18 cellular contexts compared by ENCODE assay signal in the genomic region with DNA sequence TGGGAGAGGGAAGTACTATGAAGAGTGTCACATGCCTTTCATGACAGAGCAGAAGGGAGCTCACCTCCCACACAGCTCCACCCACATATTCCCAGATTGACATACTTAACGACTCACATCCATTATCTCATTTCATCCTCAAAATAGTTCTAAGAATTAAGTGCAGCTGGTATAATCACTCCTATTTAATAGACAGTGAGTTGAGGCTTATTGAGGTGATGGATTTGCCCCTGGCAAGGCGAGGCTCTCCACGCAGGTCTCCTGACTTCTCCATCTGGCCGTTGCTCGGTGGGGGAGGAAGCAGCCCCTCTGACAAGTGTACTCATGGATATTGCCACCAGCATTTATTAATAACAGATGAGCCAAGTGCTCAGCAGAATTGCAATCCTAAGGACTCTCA.
DNase-seq lines count a peak whose midpoint lies in the region; ATAC-seq, FAIRE-seq and TF ChIP-seq lines count a peak whose summit lies in the region.
"Had no signal": no experiment of that assay in that cellular context is flagged by ENCODE, and none has a peak within 500 bp of the region (broad histone marks: within the 10 kb centered on the region; RNA-seq: fewer than 3 reads in every experiment).

No MANE protein-coding gene starts in this region.

- H3K79me2 ChIP-seq in keratinocyte (ENCODE audit: control insufficient read depth, insufficient read depth, low read length), result peaks cover 1% of the 10 kb centered on the region

- H3K9me1 ChIP-seq in keratinocyte (ENCODE audit: control insufficient read depth, extremely low read depth, insufficient read depth, low read length), result no peaks in the 10 kb centered on the region

- H3K27ac ChIP-seq in right cardiac atrium (ENCODE audit: low read length) (peak overlapping the region; percentile 16), RWPE2 (ENCODE audit: poor library complexity, severe bottlenecking) (peak overlapping the region; percentile 89), keratinocyte (ENCODE audit: control insufficient read depth, insufficient read depth, low read length) (no peak overlapping the region)
- H3K27ac ChIP-seq: lower lobe of right lung, neutrophil, sigmoid colon, vagina had no signal

- H3K4me1 ChIP-seq in right cardiac atrium (ENCODE audit: control insufficient read depth, insufficient read depth, low read length), result peaks cover 34% of the 10 kb centered on the region
- H3K4me1 ChIP-seq in RWPE2 (ENCODE audit: insufficient read depth, poor library complexity, severe bottlenecking), result peaks cover 30% of the 10 kb centered on the region
- peaks cover 15% of the 10 kb centered on the region for H3K4me1 ChIP-seq in keratinocyte (ENCODE audit: control insufficient read depth, extremely low read depth, insufficient read depth, low read length)

- TF ChIP-seq CTCF in RWPE2 (IDR thresholded peaks at IDR 0.05; ENCODE audit: poor library complexity, severe bottlenecking), result no peak
- TF ChIP-seq CTCF in keratinocyte (optimal IDR thresholded peaks at IDR 0.05 in 1 of 3, IDR thresholded peaks at IDR 0.05 in 1 of 3, conservative IDR thresholded peaks at IDR 0.05 in 1 of 3; ENCODE audit: extremely low read depth in 1 of 3, insufficient read depth in 2 of 3, low read length in 3 of 3), result no peak
- no peak for TF ChIP-seq CTCF in GM10266 (IDR thresholded peaks at IDR 0.05; ENCODE audit: control insufficient read depth, insufficient read depth, low read depth, missing control alignments)

- H2AFZ ChIP-seq in keratinocyte (ENCODE audit: control insufficient read depth, low read length), result no peak overlapping the region

- dilution Hi-C loops in keratinocyte (cut with MboI; ENCODE audit: extremely low pct_ligation_motif_present, low sequenced_read_pairs), result no loop called here

- no peaks in the 10 kb centered on the region for H4K20me1 ChIP-seq in keratinocyte (ENCODE audit: control insufficient read depth, extremely low read depth, insufficient read depth, low read length)

- no peak overlapping the region for H3K4me2 ChIP-seq in keratinocyte (ENCODE audit: control insufficient read depth, extremely low read depth, insufficient read depth, low read depth, low read length)

- peak; percentile 43 for FAIRE-seq in keratinocyte (lab: Jason Lieb, UNC)

- intact Hi-C loops in right cardiac atrium (cut with DNase I), result no loop called here
- intact Hi-C loops in Right ventricle myocardium inferior (cut with DNase I), result loop anchor here (10.0 kb wide), 1 partner anchor 62 kb away; no protein-coding TSS in a partner anchor

- H3K4me3 ChIP-seq in right cardiac atrium (ENCODE audit: low read length) (no peak overlapping the region), RWPE2 (ENCODE audit: severe bottlenecking) (no peak overlapping the region), keratinocyte (ENCODE audit: control insufficient read depth in 2 of 3, extremely low read depth in 1 of 3, insufficient read depth in 2 of 3, low read depth in 1 of 3, low read length in 3 of 3) (no peak overlapping the region)
- H3K4me3 ChIP-seq: lower lobe of right lung, sigmoid colon, vagina had no signal

- H3K9ac ChIP-seq in keratinocyte (ENCODE audit: control insufficient read depth, extremely low read depth, insufficient read depth, low read length), result no peak overlapping the region

- H3K9me3 ChIP-seq in right cardiac atrium (ENCODE audit: control insufficient read depth, low read length), result no peaks in the 10 kb centered on the region
- no peaks in the 10 kb centered on the region for H3K9me3 ChIP-seq in RWPE2 (ENCODE audit: severe bottlenecking)
- no peaks in the 10 kb centered on the region for H3K9me3 ChIP-seq in keratinocyte (ENCODE audit: control insufficient read depth, low read depth, low read length)
- H3K9me3 ChIP-seq: lower lobe of right lung, neutrophil, sigmoid colon, vagina had no signal

- H3K36me3 ChIP-seq in RWPE2 (ENCODE audit: low read depth) (no peaks in the 10 kb centered on the region), keratinocyte (ENCODE audit: control insufficient read depth in 2 of 2, extremely low read depth in 1 of 2, insufficient read depth in 2 of 2, low read length in 2 of 2) (no peaks in the 10 kb centered on the region)
- H3K36me3 ChIP-seq: lower lobe of right lung, neutrophil, sigmoid colon, vagina had no signal

- ATAC-seq in right cardiac atrium, result no peak
- no peak for ATAC-seq in Right ventricle myocardium inferior
- ATAC-seq in RWPE2 (ENCODE audit: low read depth), result no peak
- ATAC-seq: lower lobe of right lung had no signal

- DNase-seq in right cardiac atrium (no peak), Right ventricle myocardium inferior (ENCODE audit: missing footprints) (no peak), RWPE2 (ENCODE audit: low spot score) (no peak), keratinocyte (ENCODE audit: low read depth, low spot score) (no peak), SKM-1 treated with dmso at 0.1 percent for 144 hours (lab: John Stamatoyannopoulos, UW; ENCODE audit: unreplicated experiment) (no peak), RKO (ENCODE audit: low spot score) (no peak), GM10266 (ENCODE audit: extremely low spot score) (no peak)
- DNase-seq in activated CD8-positive, alpha-beta memory T cell treated with anti-CD3 and anti-CD28 coated beads, Interleukin-2, amount 50 U/mL, for 4 hours, result no peak
- DNase-seq: activated CD4-positive, alpha-beta memory T cell treated with anti-CD3 and anti-CD28 coated beads for 36 hours; activated effector memory CD4-positive, alpha-beta T cell treated with Interleukin-2 at 50 U/mL for 16 hours; lower lobe of right lung; NCI-H1105 treated with DMSO at 0.1 percent for 48 hours; NCI-H748 treated with DMSO at 0.1 percent for 48 hours; SHP77 treated with DMSO at 0.1 percent for 48 hours; sigmoid colon; stimulated activated naive CD4-positive, alpha-beta T cell had no signal

- H3K27me3 ChIP-seq in right cardiac atrium (ENCODE audit: control insufficient read depth, insufficient read depth) (no peaks in the 10 kb centered on the region), RWPE2 (ENCODE audit: insufficient read depth, poor library complexity, severe bottlenecking) (no peaks in the 10 kb centered on the region), keratinocyte (ENCODE audit: control insufficient read depth, extremely low read depth, insufficient read depth, low read length) (no peaks in the 10 kb centered on the region)
- H3K27me3 ChIP-seq: neutrophil, sigmoid colon, vagina had no signal

- WGBS in right cardiac atrium, result 43% methylated on average over 5 of the region's 5 CpGs
